8 cellular contexts compared by ENCODE assay signal in the genomic region with DNA sequence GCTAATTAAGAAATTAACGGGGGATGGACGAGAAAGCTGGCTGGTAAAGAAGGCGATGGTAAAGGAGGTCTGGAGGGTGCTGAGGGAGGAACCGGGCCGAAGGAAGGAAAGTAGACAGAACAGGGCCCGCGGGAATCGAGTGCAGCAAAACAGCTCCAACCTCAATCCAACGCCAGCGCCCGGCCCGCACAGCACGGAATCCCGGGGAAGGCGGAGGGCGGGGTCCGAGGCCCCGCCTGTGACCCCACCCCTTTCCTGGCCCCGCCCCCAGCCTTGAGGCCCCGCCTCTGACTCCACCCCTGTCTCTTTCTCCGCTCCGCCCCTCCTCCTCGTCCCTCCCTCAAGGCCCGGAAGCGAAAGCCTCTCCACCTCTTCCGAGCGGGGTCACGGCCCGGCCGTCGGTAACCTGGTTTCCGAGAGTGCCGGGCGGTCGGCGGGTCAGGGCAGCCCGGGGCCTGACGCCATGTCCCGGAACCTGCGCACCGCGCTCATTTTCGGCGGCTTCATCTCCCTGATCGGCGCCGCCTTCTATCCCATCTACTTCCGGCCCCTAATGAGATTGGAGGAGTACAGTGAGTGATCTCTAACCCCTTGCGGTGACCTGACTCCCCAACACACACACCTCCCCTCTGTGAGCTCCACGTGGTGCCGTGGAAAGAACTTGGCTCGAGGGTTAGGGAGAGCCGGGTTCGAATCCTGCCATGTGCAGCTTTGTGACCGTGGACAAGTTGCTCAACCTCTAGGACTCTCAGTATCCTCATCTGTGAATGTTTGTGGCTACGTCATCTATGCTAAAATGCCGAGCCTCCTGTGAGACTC. TPM values are rescaled to one million over a fixed set of nuclear protein-coding genes. Genes with fewer than 3 reads are reported as not detected.
DNase-seq lines count a peak whose midpoint lies in the region; ATAC-seq and TF ChIP-seq lines count a peak whose summit lies in the region.

SMIM20 (plus strand) TSS at position 370 of the 819 bp plus-strand sequence; CDS start at position 464, 94 bp downstream.

- peaks cover 10% of the 10 kb centered on the region for H3K36me3 Mint-ChIP-seq in nephron progenitor cell (ENCODE audit: low read depth)

- H3K27me3 ChIP-seq in RWPE2 (ENCODE audit: insufficient read depth, poor library complexity, severe bottlenecking), result no peaks in the 10 kb centered on the region

- peak; percentile 89 for DNase-seq in H4 (ENCODE audit: low spot score)
- peak; percentile 68 for DNase-seq in LNCaP clone FGC (ENCODE audit: low read depth)
- DNase-seq in RWPE2 (ENCODE audit: low spot score), result peak; percentile 88
- DNase-seq in activated effector memory CD4-positive, alpha-beta T cell treated with Interleukin-2 at 50 U/mL for 16 hours, result peak; percentile 83
- DNase-seq in fibroblast of pulmonary artery (ENCODE audit: low read depth), result peak; percentile 91
- DNase-seq in nephron progenitor cell, result peak; percentile 89
- peak; percentile 92 to 95 for DNase-seq in stimulated activated naive CD8-positive, alpha-beta T cell treated with anti-CD3 and anti-CD28 coated beads, Interleukin-15, amount 100 ng/mL, for 72 hours

- H3K27me3 Mint-ChIP-seq in nephron progenitor cell (ENCODE audit: low read depth, poor library complexity), result peaks cover 15% of the 10 kb centered on the region
- no peaks in the 10 kb centered on the region for H3K27me3 Mint-ChIP-seq in stimulated activated naive CD8-positive, alpha-beta T cell treated with anti-CD3 and anti-CD28 coated beads, Interleukin-15, amount 100 ng/mL, for 72 hours

- peak within 1 kb of the TSS; percentile 81 for H3K9ac ChIP-seq in ES-I3 (ENCODE audit: low read depth, low read length)

- peak within 1 kb of the TSS; percentile 98 for H3K27ac Mint-ChIP-seq in nephron progenitor cell
- peak within 1 kb of the TSS; percentile 93 to 99 for H3K27ac Mint-ChIP-seq in stimulated activated naive CD8-positive, alpha-beta T cell treated with anti-CD3 and anti-CD28 coated beads, Interleukin-15, amount 100 ng/mL, for 72 hours

- no peak for TF ChIP-seq CTCF in LNCaP clone FGC (IDR thresholded peaks at IDR 0.05; ENCODE audit: control insufficient read depth, extremely low read depth, insufficient read depth)
- TF ChIP-seq CTCF in RWPE2 (IDR thresholded peaks at IDR 0.05; ENCODE audit: poor library complexity, severe bottlenecking), result no peak
- TF ChIP-seq CTCF in fibroblast of pulmonary artery (IDR thresholded peaks at IDR 0.05; ENCODE audit: low read length, missing control alignments), result no peak
- no peak for TF ChIP-seq CTCF in nephron progenitor cell (IDR thresholded peaks at IDR 0.05)

- H3K9me3 ChIP-seq in ES-I3 (ENCODE audit: control insufficient read depth, insufficient read depth, low read length) (no peaks in the 10 kb centered on the region), RWPE2 (ENCODE audit: severe bottlenecking) (no peaks in the 10 kb centered on the region)

- H3K36me3 ChIP-seq in ES-I3 (ENCODE audit: insufficient read depth, low read length) (no peaks in the 10 kb centered on the region), RWPE2 (ENCODE audit: low read depth) (no peaks in the 10 kb centered on the region)

- H3K4me1 ChIP-seq in ES-I3 (ENCODE audit: insufficient read depth, low read length) (no peaks in the 10 kb centered on the region), RWPE2 (ENCODE audit: insufficient read depth, poor library complexity, severe bottlenecking) (peaks cover 5% of the 10 kb centered on the region)

- H3K27ac ChIP-seq in RWPE2 (ENCODE audit: poor library complexity, severe bottlenecking), result peak within 1 kb of the TSS; percentile 69

- H3K9me3 Mint-ChIP-seq in nephron progenitor cell, result peaks cover 1% of the 10 kb centered on the region
- H3K9me3 Mint-ChIP-seq in stimulated activated naive CD8-positive, alpha-beta T cell treated with anti-CD3 and anti-CD28 coated beads, Interleukin-15, amount 100 ng/mL, for 72 hours, result peaks cover 0 to 2% of the 10 kb centered on the region in 2 donors

- peak; percentile 95 for ATAC-seq in RWPE2 (ENCODE audit: low read depth)
- ATAC-seq in stimulated activated naive CD8-positive, alpha-beta T cell treated with anti-CD3 and anti-CD28 coated beads, Interleukin-15, amount 100 ng/mL, for 72 hours, result peak; percentile 95

- H3K4me3 ChIP-seq in LNCaP clone FGC (ENCODE audit: low read depth, low read length) (peak within 1 kb of the TSS; percentile 85), RWPE2 (ENCODE audit: severe bottlenecking) (peak within 1 kb of the TSS; percentile 52), fibroblast of pulmonary artery (replicated peaks; ENCODE audit: low read depth, low read length) (peak within 1 kb of the TSS; percentile 77)

- peak within 1 kb of the TSS; percentile 92 for H3K4me3 Mint-ChIP-seq in nephron progenitor cell
- H3K4me3 Mint-ChIP-seq in stimulated activated naive CD8-positive, alpha-beta T cell treated with anti-CD3 and anti-CD28 coated beads, Interleukin-15, amount 100 ng/mL, for 72 hours, result peak within 1 kb of the TSS; percentile 97

- H3K4me1 Mint-ChIP-seq in nephron progenitor cell, result peaks cover 24% of the 10 kb centered on the region
- peaks cover 24% of the 10 kb centered on the region for H3K4me1 Mint-ChIP-seq in stimulated activated naive CD8-positive, alpha-beta T cell treated with anti-CD3 and anti-CD28 coated beads, Interleukin-15, amount 100 ng/mL, for 72 hours

RNA-seq across cellular contexts. Expression of gene SMIM20, which starts in this region (rescaled TPM):
- total RNA-seq in H4 (2014; rRNA removed; shearing (Covaris generic)), result 97.2 and 130 TPM in 2 replicates

Comparison
In these comparisons a context has a peak if more than half of its experiments do, and no peak if none do; other contexts are left out.
1. Peak in every context shown above with its lines: DNase-seq, ATAC-seq, H3K4me3 ChIP-seq and H3K27ac ChIP-seq.